ENCODE assay signal across 1 cellular context in genomic region chr11:2130881-2131352, GRCh38.
A peak's percentile ranks its signal among the peaks of the same experiment; 100 is the strongest.
TF ChIP-seq lines count a peak whose summit lies in the region.

No MANE protein-coding gene starts in this region.

TF ChIP-seq in HepG2, 621 proteins besides CTCF, POLR2A, EP300 and RAD21 (continued from another document and continues in another):
- no peak for TF ChIP-seq PAXIP1 (CRISPR knock-in tag; conservative IDR thresholded peaks at IDR 0.05)
- no peak; the same call in 1 of the 2 replicates for TF ChIP-seq ZNF660 (CRISPR knock-in tag; IDR thresholded peaks at IDR 0.05; ENCODE audit: borderline replicate concordance, low read depth)
- TF ChIP-seq ZNF780A (CRISPR knock-in tag; IDR thresholded peaks at IDR 0.05), result no peak
- no peak for TF ChIP-seq MAFG (CRISPR knock-in tag; IDR thresholded peaks at IDR 0.05)
- TF ChIP-seq SP5 (CRISPR knock-in tag; IDR thresholded peaks at IDR 0.05; ENCODE audit: borderline replicate concordance, low read depth), result no peak
- TF ChIP-seq, protein P1, sequence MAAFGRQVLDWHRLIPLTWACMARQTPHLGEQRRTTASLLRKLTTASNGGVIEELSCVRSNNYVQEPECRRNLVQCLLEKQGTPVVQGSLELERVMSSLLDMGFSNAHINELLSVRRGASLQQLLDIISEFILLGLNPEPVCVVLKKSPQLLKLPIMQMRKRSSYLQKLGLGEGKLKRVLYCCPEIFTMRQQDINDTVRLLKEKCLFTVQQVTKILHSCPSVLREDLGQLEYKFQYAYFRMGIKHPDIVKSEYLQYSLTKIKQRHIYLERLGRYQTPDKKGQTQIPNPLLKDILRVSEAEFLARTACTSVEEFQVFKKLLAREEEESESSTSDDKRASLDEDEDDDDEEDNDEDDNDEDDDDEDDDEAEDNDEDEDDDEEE (CRISPR knock-in tag; IDR thresholded peaks at IDR 0.05), result no peak
- TF ChIP-seq, protein P2, sequence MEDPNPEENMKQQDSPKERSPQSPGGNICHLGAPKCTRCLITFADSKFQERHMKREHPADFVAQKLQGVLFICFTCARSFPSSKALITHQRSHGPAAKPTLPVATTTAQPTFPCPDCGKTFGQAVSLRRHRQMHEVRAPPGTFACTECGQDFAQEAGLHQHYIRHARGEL (CRISPR knock-in tag; IDR thresholded peaks at IDR 0.05), result no peak
- no peak for TF ChIP-seq ZBTB20 (CRISPR knock-in tag; IDR thresholded peaks at IDR 0.05; ENCODE audit: borderline replicate concordance, low read depth)
- TF ChIP-seq RFX5 (IDR thresholded peaks at IDR 0.05; ENCODE audit: low read depth, low read length), result no peak
- TF ChIP-seq PAX8 (CRISPR knock-in tag; IDR thresholded peaks at IDR 0.05; ENCODE audit: borderline replicate concordance), result no peak
- TF ChIP-seq ZNF407 (CRISPR knock-in tag; IDR thresholded peaks at IDR 0.05; ENCODE audit: not compliant biosample characterization), result no peak
- no peak for TF ChIP-seq STAT5B (CRISPR knock-in tag; IDR thresholded peaks at IDR 0.05)
- no peak for TF ChIP-seq FOXO1 (CRISPR knock-in tag; IDR thresholded peaks at IDR 0.05)
- 0 out of 2 replicates have a peak, but pooled peaks have one; percentile 37 for TF ChIP-seq TGIF2 (CRISPR knock-in tag; IDR thresholded peaks at IDR 0.05)
- TF ChIP-seq SKI (IDR thresholded peaks at IDR 0.05; ENCODE audit: partially characterized antibody), result no peak
- no peak for TF ChIP-seq ZNF562 (CRISPR knock-in tag; IDR thresholded peaks at IDR 0.05; ENCODE audit: borderline replicate concordance)
- no peak; the same call in 1 of the 2 replicates for TF ChIP-seq ZFP36L1 (CRISPR knock-in tag; IDR thresholded peaks at IDR 0.05)
- TF ChIP-seq ZNF607 (CRISPR knock-in tag; IDR thresholded peaks at IDR 0.05; ENCODE audit: borderline replicate concordance), result no peak
- TF ChIP-seq FOXJ3 (CRISPR knock-in tag; IDR thresholded peaks at IDR 0.05; ENCODE audit: borderline replicate concordance), result no peak
- TF ChIP-seq ZMYM4 (CRISPR knock-in tag; IDR thresholded peaks at IDR 0.05), result no peak
- TF ChIP-seq ZNF569 (CRISPR knock-in tag; IDR thresholded peaks at IDR 0.05; ENCODE audit: borderline replicate concordance), result no peak
- no peak for TF ChIP-seq MTA1 (CRISPR knock-in tag; IDR thresholded peaks at IDR 0.05; ENCODE audit: borderline replicate concordance)
- no peak for TF ChIP-seq ZNF883 (CRISPR knock-in tag; IDR thresholded peaks at IDR 0.05; ENCODE audit: not compliant biosample characterization)
- TF ChIP-seq, protein P3, sequence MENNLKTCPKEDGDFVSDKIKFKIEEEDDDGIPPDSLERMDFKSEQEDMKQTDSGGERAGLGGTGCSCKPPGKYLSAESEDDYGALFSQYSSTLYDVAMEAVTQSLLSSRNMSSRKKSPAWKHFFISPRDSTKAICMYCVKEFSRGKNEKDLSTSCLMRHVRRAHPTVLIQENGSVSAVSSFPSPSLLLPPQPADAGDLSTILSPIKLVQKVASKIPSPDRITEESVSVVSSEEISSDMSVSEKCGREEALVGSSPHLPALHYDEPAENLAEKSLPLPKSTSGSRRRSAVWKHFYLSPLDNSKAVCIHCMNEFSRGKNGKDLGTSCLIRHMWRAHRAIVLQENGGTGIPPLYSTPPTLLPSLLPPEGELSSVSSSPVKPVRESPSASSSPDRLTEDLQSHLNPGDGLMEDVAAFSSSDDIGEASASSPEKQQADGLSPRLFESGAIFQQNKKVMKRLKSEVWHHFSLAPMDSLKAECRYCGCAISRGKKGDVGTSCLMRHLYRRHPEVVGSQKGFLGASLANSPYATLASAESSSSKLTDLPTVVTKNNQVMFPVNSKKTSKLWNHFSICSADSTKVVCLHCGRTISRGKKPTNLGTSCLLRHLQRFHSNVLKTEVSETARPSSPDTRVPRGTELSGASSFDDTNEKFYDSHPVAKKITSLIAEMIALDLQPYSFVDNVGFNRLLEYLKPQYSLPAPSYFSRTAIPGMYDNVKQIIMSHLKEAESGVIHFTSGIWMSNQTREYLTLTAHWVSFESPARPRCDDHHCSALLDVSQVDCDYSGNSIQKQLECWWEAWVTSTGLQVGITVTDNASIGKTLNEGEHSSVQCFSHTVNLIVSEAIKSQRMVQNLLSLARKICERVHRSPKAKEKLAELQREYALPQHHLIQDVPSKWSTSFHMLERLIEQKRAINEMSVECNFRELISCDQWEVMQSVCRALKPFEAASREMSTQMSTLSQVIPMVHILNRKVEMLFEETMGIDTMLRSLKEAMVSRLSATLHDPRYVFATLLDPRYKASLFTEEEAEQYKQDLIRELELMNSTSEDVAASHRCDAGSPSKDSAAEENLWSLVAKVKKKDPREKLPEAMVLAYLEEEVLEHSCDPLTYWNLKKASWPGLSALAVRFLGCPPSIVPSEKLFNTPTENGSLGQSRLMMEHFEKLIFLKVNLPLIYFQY (CRISPR knock-in tag; IDR thresholded peaks at IDR 0.05; ENCODE audit: borderline replicate concordance), result no peak
- TF ChIP-seq ZBTB49 (CRISPR knock-in tag; IDR thresholded peaks at IDR 0.05; ENCODE audit: borderline replicate concordance), result no peak
- no peak for TF ChIP-seq ZBTB1 (CRISPR knock-in tag; IDR thresholded peaks at IDR 0.05; ENCODE audit: borderline replicate concordance)
- TF ChIP-seq RBAK (CRISPR knock-in tag; IDR thresholded peaks at IDR 0.05), result no peak
- no peak for TF ChIP-seq ZNF614 (CRISPR knock-in tag; IDR thresholded peaks at IDR 0.05; ENCODE audit: borderline replicate concordance)
- no peak for TF ChIP-seq ZNF451 (CRISPR knock-in tag; IDR thresholded peaks at IDR 0.05)
- TF ChIP-seq, protein P4, sequence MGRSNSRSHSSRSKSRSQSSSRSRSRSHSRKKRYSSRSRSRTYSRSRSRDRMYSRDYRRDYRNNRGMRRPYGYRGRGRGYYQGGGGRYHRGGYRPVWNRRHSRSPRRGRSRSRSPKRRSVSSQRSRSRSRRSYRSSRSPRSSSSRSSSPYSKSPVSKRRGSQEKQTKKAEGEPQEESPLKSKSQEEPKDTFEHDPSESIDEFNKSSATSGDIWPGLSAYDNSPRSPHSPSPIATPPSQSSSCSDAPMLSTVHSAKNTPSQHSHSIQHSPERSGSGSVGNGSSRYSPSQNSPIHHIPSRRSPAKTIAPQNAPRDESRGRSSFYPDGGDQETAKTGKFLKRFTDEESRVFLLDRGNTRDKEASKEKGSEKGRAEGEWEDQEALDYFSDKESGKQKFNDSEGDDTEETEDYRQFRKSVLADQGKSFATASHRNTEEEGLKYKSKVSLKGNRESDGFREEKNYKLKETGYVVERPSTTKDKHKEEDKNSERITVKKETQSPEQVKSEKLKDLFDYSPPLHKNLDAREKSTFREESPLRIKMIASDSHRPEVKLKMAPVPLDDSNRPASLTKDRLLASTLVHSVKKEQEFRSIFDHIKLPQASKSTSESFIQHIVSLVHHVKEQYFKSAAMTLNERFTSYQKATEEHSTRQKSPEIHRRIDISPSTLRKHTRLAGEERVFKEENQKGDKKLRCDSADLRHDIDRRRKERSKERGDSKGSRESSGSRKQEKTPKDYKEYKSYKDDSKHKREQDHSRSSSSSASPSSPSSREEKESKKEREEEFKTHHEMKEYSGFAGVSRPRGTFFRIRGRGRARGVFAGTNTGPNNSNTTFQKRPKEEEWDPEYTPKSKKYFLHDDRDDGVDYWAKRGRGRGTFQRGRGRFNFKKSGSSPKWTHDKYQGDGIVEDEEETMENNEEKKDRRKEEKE (IDR thresholded peaks at IDR 0.05), result no peak
- TF ChIP-seq ZNF12 (CRISPR knock-in tag; IDR thresholded peaks at IDR 0.05), result no peak
- TF ChIP-seq NAIF1 (CRISPR knock-in tag; IDR thresholded peaks at IDR 0.05; ENCODE audit: borderline replicate concordance), result no peak
